In the genomic region with DNA sequence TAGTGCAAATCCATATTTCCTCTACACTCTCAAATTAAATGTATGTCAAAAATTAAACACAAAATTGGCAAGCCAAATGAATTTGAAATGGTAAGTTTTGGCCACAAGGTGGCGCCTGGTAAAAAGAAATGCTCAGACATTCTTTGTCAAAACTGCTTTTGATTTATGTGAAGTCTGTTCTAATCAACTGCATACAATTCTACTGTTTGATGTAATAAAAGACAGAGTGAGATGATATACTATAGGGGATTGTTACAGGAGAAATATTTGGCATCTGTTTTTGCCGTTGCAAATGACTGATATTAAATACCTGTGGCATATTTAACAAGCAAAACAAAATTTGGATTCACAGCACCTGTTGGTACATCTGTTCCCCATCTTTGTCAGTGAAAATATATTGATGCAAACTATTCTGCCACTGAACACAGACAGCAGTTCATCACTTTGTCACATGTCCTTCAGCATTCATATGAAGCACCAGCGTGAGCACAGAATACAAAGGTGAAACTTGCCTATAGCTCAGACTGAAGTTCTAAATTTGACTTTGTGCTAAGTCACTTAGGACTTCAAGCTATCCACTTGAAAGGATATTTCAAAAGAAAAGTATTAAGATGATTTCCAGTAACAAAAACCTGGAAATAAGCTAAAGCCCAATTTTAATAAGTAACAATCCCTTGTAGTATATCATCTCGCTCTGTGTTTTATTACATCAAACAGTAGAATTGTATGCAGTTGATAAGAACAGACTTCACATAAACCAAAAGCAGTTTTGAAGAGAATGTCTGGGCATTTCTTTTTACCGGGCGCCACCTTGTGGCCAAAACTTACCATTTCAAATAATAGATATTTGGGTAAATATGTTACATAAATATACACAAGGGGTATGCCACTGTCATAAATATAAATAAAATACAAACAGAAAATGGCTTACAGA, we compare ENCODE assay signal across 8 cellular contexts. TPM values are rescaled to one million over a fixed set of nuclear protein-coding genes. Genes with fewer than 3 reads are reported as not detected.
A peak's percentile ranks its signal among the peaks of the same experiment; 100 is the strongest.
DNase-seq lines count a peak whose midpoint lies in the region; ATAC-seq, FAIRE-seq and TF ChIP-seq lines count a peak whose summit lies in the region.

No MANE protein-coding gene starts in this region.

- intact Hi-C loops in naive thymus-derived CD4-positive, alpha-beta T cell (cut with micrococcal nuclease): loop anchor here (1.0 to 5.0 kb wide), 12 partner anchors 34 to 652 kb away; partner anchors contain the start of genes IFIT1 (in 1 of the 2) and LIPA (in 1 of the 2)

- no peak for TF ChIP-seq EP300 in A549 (IDR thresholded peaks at IDR 0.05)

- FAIRE-seq in A549 (lab: Jason Lieb, UNC): peak; percentile 78
- peak; percentile 93 for FAIRE-seq in GM19239 (lab: Jason Lieb, UNC)
- peak; percentile 97 for FAIRE-seq in endometrium (lab: Jason Lieb, UNC)

- no peak overlapping the region for H3K4me3 ChIP-seq in A549
- H3K4me3 ChIP-seq in naive thymus-derived CD4-positive, alpha-beta T cell (ENCODE audit: low read length): no peak overlapping the region

- WGBS in A549 (ENCODE audit: missing lambda C conversion rate): 27% methylated on average over 6 of the region's 6 CpGs

- H3K36me3 ChIP-seq in naive thymus-derived CD4-positive, alpha-beta T cell (ENCODE audit: control insufficient read depth in 2 of 3, insufficient read depth in 3 of 3, low read length in 3 of 3): peaks cover 0 to 19% (median 0%) of the 10 kb centered on the region in 3 experiments

- peak overlapping the region in 5 of 10 donors; percentile 0 to 69 (median 3) for H3K4me3 Mint-ChIP-seq in naive thymus-derived CD4-positive, alpha-beta T cell
- no peak overlapping the region for H3K4me3 Mint-ChIP-seq in stimulated activated naive CD8-positive, alpha-beta T cell treated with anti-CD3 and anti-CD28 coated beads, Interleukin-15, amount 100 ng/mL, for 72 hours

- peak overlapping the region in 7 of 9 donors; percentile 2 to 79 (median 25) for H3K27ac Mint-ChIP-seq in naive thymus-derived CD4-positive, alpha-beta T cell
- no peak overlapping the region for H3K27ac Mint-ChIP-seq in stimulated activated naive CD8-positive, alpha-beta T cell treated with anti-CD3 and anti-CD28 coated beads, Interleukin-15, amount 100 ng/mL, for 72 hours

- H3K36me3 Mint-ChIP-seq in naive thymus-derived CD4-positive, alpha-beta T cell: peaks cover 0 to 15% (median 0%) of the 10 kb centered on the region in 5 donors

- H3K27me3 Mint-ChIP-seq in naive thymus-derived CD4-positive, alpha-beta T cell: peaks cover 0 to 3% (median 0%) of the 10 kb centered on the region in 5 donors
- no peaks in the 10 kb centered on the region for H3K27me3 Mint-ChIP-seq in stimulated activated naive CD8-positive, alpha-beta T cell treated with anti-CD3 and anti-CD28 coated beads, Interleukin-15, amount 100 ng/mL, for 72 hours

- peak; percentile 69 to 70 for TF ChIP-seq RAD21 in A549 (conservative IDR thresholded peaks at IDR 0.05 in 1 of 2, IDR thresholded peaks at IDR 0.05 in 1 of 2)

- TF ChIP-seq CTCF in A549 (IDR thresholded peaks at IDR 0.05): peak; percentile 84

- peaks cover 6% of the 10 kb centered on the region; the same call in 2 of the 3 replicates for H3K4me1 ChIP-seq in A549
- peaks cover 0 to 6% of the 10 kb centered on the region in 2 donors for H3K4me1 ChIP-seq in naive thymus-derived CD4-positive, alpha-beta T cell (ENCODE audit: control insufficient read depth in 2 of 2, insufficient read depth in 2 of 2, low read length in 2 of 2)

- no peaks in the 10 kb centered on the region for H3K9me3 ChIP-seq in A549
- no peaks in the 10 kb centered on the region for H3K9me3 ChIP-seq in naive thymus-derived CD4-positive, alpha-beta T cell (ENCODE audit: control insufficient read depth in 2 of 3, low read length in 3 of 3)

- peaks cover 8 to 15% (median 10%) of the 10 kb centered on the region in 7 donors for H3K4me1 Mint-ChIP-seq in naive thymus-derived CD4-positive, alpha-beta T cell
- H3K4me1 Mint-ChIP-seq in stimulated activated naive CD8-positive, alpha-beta T cell treated with anti-CD3 and anti-CD28 coated beads, Interleukin-15, amount 100 ng/mL, for 72 hours: no peaks in the 10 kb centered on the region

- TF ChIP-seq POLR2A in A549 (IDR thresholded peaks at IDR 0.05; ENCODE audit: low read length): no peak

- ATAC-seq in A549: peak; percentile 69 to 74; a peak in 4 of 6 replicates
- ATAC-seq in naive thymus-derived CD4-positive, alpha-beta T cell: peak; percentile 75
- ATAC-seq in stimulated activated naive CD8-positive, alpha-beta T cell treated with anti-CD3 and anti-CD28 coated beads, Interleukin-15, amount 100 ng/mL, for 72 hours: no peak

- no peak overlapping the region for H3K27ac ChIP-seq in A549
- no peak overlapping the region for H3K27ac ChIP-seq in naive thymus-derived CD4-positive, alpha-beta T cell (ENCODE audit: low read depth, low read length)

- CTCF ChIA-PET in A549 (lab: Yijun Ruan, JAX): interaction anchor here (0.8 to 3.3 kb wide), 34 partner anchors 10 to 383 kb away, joined by 3 to 34 read pairs (median 6); partner anchors contain the start of genes CH25H and LIPA
- CTCF ChIA-PET in naive thymus-derived CD4-positive, alpha-beta T cell (lab: Charles Lee): interaction anchor here (0.5 to 2.9 kb wide), 22 partner anchors 8 to 385 kb away, joined by 3 to 32 read pairs (median 4); partner anchors contain the start of genes CH25H, FAS and LIPA

- H3K9me3 Mint-ChIP-seq in naive thymus-derived CD4-positive, alpha-beta T cell: no peaks in the 10 kb centered on the region
- H3K9me3 Mint-ChIP-seq in stimulated activated naive CD8-positive, alpha-beta T cell treated with anti-CD3 and anti-CD28 coated beads, Interleukin-15, amount 100 ng/mL, for 72 hours: no peaks in the 10 kb centered on the region

- POLR2A ChIA-PET in A549 (lab: Yijun Ruan, JAX): no interaction called here
- POLR2A ChIA-PET in naive thymus-derived CD4-positive, alpha-beta T cell (lab: Charles Lee): interaction anchor here (0.8 kb wide), 1 partner anchor 34 kb away, joined by 3 read pairs; the partner anchor contains the start of gene LIPA

- DNase-seq in A549 (ENCODE audit: low read depth in 1 of 2, low spot score in 1 of 2): peak; percentile 24 to 58
- DNase-seq in GM19239 (ENCODE audit: insufficient read length, low spot score): no peak
- DNase-seq in NCI-H748 (lab: John Stamatoyannopoulos, UW; ENCODE audit: unreplicated experiment): peak; percentile 58
- DNase-seq in activated CD8-positive, alpha-beta memory T cell treated with anti-CD3 and anti-CD28 coated beads for 1 hour (ENCODE audit: extremely low read depth in 1 of 2, low read depth in 1 of 2): peak; percentile 14 to 35
- DNase-seq in naive thymus-derived CD4-positive, alpha-beta T cell: peak; percentile 17 to 66 (median 56)
- DNase-seq in stimulated activated naive CD8-positive, alpha-beta T cell treated with anti-CD3 and anti-CD28 coated beads, Interleukin-15, amount 100 ng/mL, for 72 hours: peak; percentile 47 to 52
- DNase-seq in NCI-H524 treated with DMSO at 0.1 percent for 48 hours (lab: John Stamatoyannopoulos, UW): no peak

- peak overlapping the region; percentile 12; the same call in 1 of the 3 replicates for H3K4me2 ChIP-seq in A549

- H3K27me3 ChIP-seq in naive thymus-derived CD4-positive, alpha-beta T cell (ENCODE audit: control insufficient read depth in 2 of 2, insufficient read depth in 2 of 2, low read length in 2 of 2): no peaks in the 10 kb centered on the region

TF ChIP-seq in A549, 52 proteins besides CTCF, POLR2A, EP300 and RAD21:
- TF ChIP-seq ESRRA (IDR thresholded peaks at IDR 0.05; ENCODE audit: borderline replicate concordance, low read length) (no peak), CBX2 (IDR thresholded peaks at IDR 0.05; ENCODE audit: borderline replicate concordance, low read depth) (no peak), SMC3 (IDR thresholded peaks at IDR 0.05) (peak; percentile 70), BHLHE40 (IDR thresholded peaks at IDR 0.05; ENCODE audit: low read depth, low read length) (no peak), PHF8 (IDR thresholded peaks at IDR 0.05; ENCODE audit: borderline replicate concordance, low read depth) (no peak)

RNA-seq across cellular contexts. Expression of gene CH25H, which starts 10.2 kb away (rescaled TPM):
- 0.05 TPM in 1 of 2 replicates, not detected in the other for polyA plus RNA-seq in A549 (2011; rRNA removed)
- 0.03 TPM in 1 of 2 replicates, not detected in the other for polyA plus RNA-seq in A549 (2012; cell fraction: cytosol; rRNA removed)
- polyA plus RNA-seq in A549 (2012; cell fraction: nucleus; rRNA removed): not detected in 2 replicates
- polyA plus RNA-seq in A549 (2017; fragmentation: RNase III; extraction: RNeasy Plus Mini Kit Qiagen cat#74134 plus additional on column Dnase treatment): not detected in 3 replicates
- not detected in 2 replicates for polyA minus RNA-seq in A549 (2011; rRNA and poly(A)+ RNA removed)
- total RNA-seq in naive thymus-derived CD4-positive, alpha-beta T cell: under 1 TPM in 1 of 5 experiments, not detected in 4; 0.34 TPM
- under 1 TPM in 1 of 2 donors, not detected in 1; 0.11 TPM for polyA plus RNA-seq in naive thymus-derived CD4-positive, alpha-beta T cell

RNA-seq across cellular contexts. Expression of gene LIPA, which starts 34.3 kb away (rescaled TPM):
- 80.2 and 96.2 TPM in 2 replicates for polyA plus RNA-seq in A549 (2011; rRNA removed)
- polyA plus RNA-seq in A549 (2012; cell fraction: cytosol; rRNA removed): 15.6 and 17.3 TPM in 2 replicates
- 14.3 and 21.2 TPM in 2 replicates for polyA plus RNA-seq in A549 (2012; cell fraction: nucleus; rRNA removed)
- 42.7 to 55.0 TPM (median 51.2 TPM) in 3 replicates for polyA plus RNA-seq in A549 (2017; fragmentation: RNase III; extraction: RNeasy Plus Mini Kit Qiagen cat#74134 plus additional on column Dnase treatment)
- 35.8 and 38.4 TPM in 2 replicates for polyA minus RNA-seq in A549 (2011; rRNA and poly(A)+ RNA removed)
- 10 to 100 TPM; 19.9 to 49.9 (median 48.3) TPM for total RNA-seq in naive thymus-derived CD4-positive, alpha-beta T cell
- polyA plus RNA-seq in naive thymus-derived CD4-positive, alpha-beta T cell: 10 to 100 TPM; 95.8 to 97.8 TPM

Comparison
In these comparisons a context has a peak if more than half of its experiments do, and no peak if none do; other contexts are left out.
1. DNase-seq: peak in A549 (2 of 2), NCI-H748 (single experiment), activated CD8-positive, alpha-beta memory T cell treated with anti-CD3 and anti-CD28 coated beads for 1 hour (2 of 2), naive thymus-derived CD4-positive, alpha-beta T cell (9 of 9) and stimulated activated naive CD8-positive, alpha-beta T cell treated with anti-CD3 and anti-CD28 coated beads, Interleukin-15, amount 100 ng/mL, for 72 hours (2 of 2); none in GM19239 (single experiment) and NCI-H524 treated with DMSO at 0.1 percent for 48 hours (single experiment).
2. H3K27ac Mint-ChIP-seq: peak in naive thymus-derived CD4-positive, alpha-beta T cell (7 of 9); none in stimulated activated naive CD8-positive, alpha-beta T cell treated with anti-CD3 and anti-CD28 coated beads, Interleukin-15, amount 100 ng/mL, for 72 hours (0 of 2).